Comparison of ENCODE assay signal across 10 cellular contexts in genomic region chr3:64345351-64345750, GRCh38.
DNase-seq lines count a peak whose midpoint lies in the region; ATAC-seq, FAIRE-seq and TF ChIP-seq lines count a peak whose summit lies in the region.
"Had no signal": no experiment of that assay in that cellular context is flagged by ENCODE, and none has a peak within 500 bp of the region (broad histone marks: within the 10 kb centered on the region; RNA-seq: fewer than 3 reads in every experiment).

No MANE protein-coding gene starts in this region.

- H3K27ac ChIP-seq in liver (ENCODE audit: low read depth in 1 of 2, low read length in 2 of 2) (peak overlapping the region; percentile 19 to 39), HepG2 (ENCODE audit: extremely low read length, insufficient read depth, low read length) (no peak overlapping the region), spleen (no peak overlapping the region)

- no peak overlapping the region for H3K4me2 ChIP-seq in HepG2 (ENCODE audit: low read depth, low read length)

- DNase-seq in HepG2 (ENCODE audit: low spot score): no peak
- DNase-seq in dedifferentiated amniotic fluid mesenchymal stem cell (ENCODE audit: extremely low spot score): peak; percentile 74
- DNase-seq in mesothelial cell of epicardium (ENCODE audit: low spot score in 2 of 2, unreplicated experiment in 2 of 2): no peak
- no peak for DNase-seq in spleen
- DNase-seq in NCI-H2227 (lab: John Stamatoyannopoulos, UW; ENCODE audit: unreplicated experiment): no peak
- DNase-seq: activated CD4-positive, CD25-positive, alpha-beta regulatory T cell had no signal

- TF ChIP-seq CTCF in liver (IDR thresholded peaks at IDR 0.05; ENCODE audit: low read depth, low read length, missing input control) (no peak), HepG2 (CRISPR knock-in tag; IDR thresholded peaks at IDR 0.05) (no peak), mesothelial cell of epicardium (IDR thresholded peaks at IDR 0.05; ENCODE audit: unreplicated experiment) (no peak), spleen (IDR thresholded peaks at IDR 0.05 in 8 of 11, conservative IDR thresholded peaks at IDR 0.05 in 3 of 11) (no peak)

- TF ChIP-seq EP300 in HepG2 (IDR thresholded peaks at IDR 0.05; ENCODE audit: low read depth in 2 of 2, low read length in 2 of 2) (no peak), HepG2 (CRISPR knock-in tag; IDR thresholded peaks at IDR 0.05; ENCODE audit: borderline replicate concordance) (no peak)

- POLR2A ChIA-PET in HepG2 (lab: Yijun Ruan, JAX): no interaction called here

- no peaks in the 10 kb centered on the region for H3K36me3 Mint-ChIP-seq in mesothelial cell of epicardium
- H3K36me3 Mint-ChIP-seq: activated naive CD4-positive, alpha-beta T cell treated with anti-CD3 and anti-CD28 coated beads, Interleukin-2, amount 50 U/mL, for 72 hours had no signal

- H3K4me1 ChIP-seq in liver (ENCODE audit: control insufficient read depth in 4 of 4, insufficient read depth in 4 of 4, low read length in 3 of 4) (no peaks in the 10 kb centered on the region), HepG2 (ENCODE audit: insufficient read depth, low read length) (no peaks in the 10 kb centered on the region), spleen (peaks cover 0 to 9% (median 1%) of the 10 kb centered on the region in 6 donors)

- CTCF ChIA-PET in HepG2 (lab: Yijun Ruan, JAX; ENCODE audit: low intra/inter-chr PET ratio, low total read pairs): no interaction called here

- no peaks in the 10 kb centered on the region for H3K36me3 ChIP-seq in liver (ENCODE audit: control insufficient read depth in 4 of 4, insufficient read depth in 3 of 4, low read depth in 1 of 4, low read length in 3 of 4)
- no peaks in the 10 kb centered on the region for H3K36me3 ChIP-seq in HepG2 (replicated peaks in 1 of 2; ENCODE audit: control insufficient read depth in 1 of 2, insufficient read depth in 2 of 2, low read length in 2 of 2)
- H3K36me3 ChIP-seq in spleen: no peaks in the 10 kb centered on the region

- in situ Hi-C loops in HepG2 (cut with HindIII; ENCODE audit: extremely low pct_ligation_motif_present, low pct_unique_long_range_greater_than_20kb): no loop called here

- WGBS in liver: 19% methylated on average over 2 of the region's 2 CpGs
- WGBS in HepG2 (ENCODE audit: low lambda C conversion rate): 2% methylated on average over 2 of the region's 2 CpGs
- 51 to 72% (median 61%) methylated on average over 2 of the region's 2 CpGs for WGBS in spleen, 5 donors

- no peaks in the 10 kb centered on the region for H3K9me3 ChIP-seq in liver (ENCODE audit: control insufficient read depth in 4 of 4, low read length in 3 of 4)
- H3K9me3 ChIP-seq in HepG2 (ENCODE audit: low read length): no peaks in the 10 kb centered on the region
- no peaks in the 10 kb centered on the region for H3K9me3 ChIP-seq in spleen

- ATAC-seq in HepG2: no peak
- ATAC-seq in HG03520 (IDR thresholded peaks at IDR 0.05; ENCODE audit: unreplicated experiment): no peak
- no peak for ATAC-seq in HG03025 (IDR thresholded peaks at IDR 0.05; ENCODE audit: low FRiP score, unreplicated experiment)
- ATAC-seq: activated naive CD4-positive, alpha-beta T cell treated with anti-CD3 and anti-CD28 coated beads, Interleukin-2, amount 50 U/mL, for 72 hours had no signal

- TF ChIP-seq RAD21 in liver (IDR thresholded peaks at IDR 0.05) (peak in 1 of 2 donors; percentile 14), HepG2 (CRISPR knock-in tag; IDR thresholded peaks at IDR 0.05) (no peak)

- H3K79me2 ChIP-seq in HepG2 (ENCODE audit: insufficient read depth, low read length): no peaks in the 10 kb centered on the region

- H4K20me1 ChIP-seq in HepG2 (ENCODE audit: insufficient read depth, low read length): no peaks in the 10 kb centered on the region

- no peak for FAIRE-seq in HepG2 (lab: Jason Lieb, UNC)

- no peaks in the 10 kb centered on the region for H3K27me3 Mint-ChIP-seq in mesothelial cell of epicardium (ENCODE audit: low read depth)

- no peak overlapping the region for H3K4me3 ChIP-seq in liver (ENCODE audit: low read depth in 1 of 3, low read length in 3 of 3)
- no peak overlapping the region for H3K4me3 ChIP-seq in HepG2 (replicated peaks in 1 of 3; ENCODE audit: insufficient read depth in 1 of 3, low read depth in 2 of 3, low read length in 3 of 3)
- H3K4me3 ChIP-seq in spleen: no peak overlapping the region

- H2AFZ ChIP-seq in HepG2 (ENCODE audit: low read length): no peak overlapping the region

- no peak for TF ChIP-seq POLR2A in HepG2 (IDR thresholded peaks at IDR 0.05; ENCODE audit: insufficient read depth in 1 of 2, low read depth in 2 of 2, low read length in 2 of 2)
- no peak for TF ChIP-seq POLR2A in spleen (IDR thresholded peaks at IDR 0.05)

- BruUV-seq in HepG2 (replicated peaks; lab: Mats Ljungman, UMichigan): no TSS peak

- no peak overlapping the region for H3K4me3 Mint-ChIP-seq in mesothelial cell of epicardium

- intact Hi-C loops in HepG2 (cut with micrococcal nuclease; ENCODE audit: unreplicated experiment): no loop called here
- intact Hi-C loops in spleen (cut with DNase I; ENCODE audit: low total_unique reads): no loop called here

- no peaks in the 10 kb centered on the region for H3K27me3 ChIP-seq in liver (ENCODE audit: control insufficient read depth in 4 of 4, insufficient read depth in 4 of 4, low read length in 3 of 4)
- H3K27me3 ChIP-seq in HepG2 (ENCODE audit: control insufficient read depth in 1 of 2, insufficient read depth in 2 of 2, low read length in 2 of 2): no peaks in the 10 kb centered on the region; a peak in 1 of 5 replicates
- H3K27me3 ChIP-seq in spleen (replicated peaks in 1 of 7): no peaks in the 10 kb centered on the region

- H3K27ac Mint-ChIP-seq in mesothelial cell of epicardium: peak overlapping the region; percentile 92
- H3K27ac Mint-ChIP-seq: activated naive CD4-positive, alpha-beta T cell treated with anti-CD3 and anti-CD28 coated beads, Interleukin-2, amount 50 U/mL, for 72 hours had no signal

- H3K4me1 Mint-ChIP-seq in mesothelial cell of epicardium: peaks cover 94% of the 10 kb centered on the region

- H3K9me3 Mint-ChIP-seq in mesothelial cell of epicardium: no peaks in the 10 kb centered on the region
- H3K9me3 Mint-ChIP-seq: activated naive CD4-positive, alpha-beta T cell treated with anti-CD3 and anti-CD28 coated beads, Interleukin-2, amount 50 U/mL, for 72 hours had no signal

- H3K9ac ChIP-seq in liver (ENCODE audit: low read depth in 1 of 2, low read length in 2 of 2) (no peak overlapping the region), HepG2 (ENCODE audit: insufficient read depth, low read depth, low read length) (no peak overlapping the region)

TF ChIP-seq in liver, 16 proteins besides CTCF, POLR2A, EP300 and RAD21:
- no peak for TF ChIP-seq ATF3 (IDR thresholded peaks at IDR 0.05)
- peak; percentile 10 for TF ChIP-seq SP1 (IDR thresholded peaks at IDR 0.05)

TF ChIP-seq in HepG2, 621 proteins besides CTCF, POLR2A, EP300 and RAD21:
- TF ChIP-seq ZNF639 (CRISPR knock-in tag; conservative IDR thresholded peaks at IDR 0.05) (no peak), ATRX (CRISPR knock-in tag; IDR thresholded peaks at IDR 0.05; ENCODE audit: borderline replicate concordance) (no peak), ZNF546 (CRISPR knock-in tag; conservative IDR thresholded peaks at IDR 0.05) (no peak), ZNF235 (CRISPR knock-in tag; IDR thresholded peaks at IDR 0.05; ENCODE audit: borderline replicate concordance) (no peak), FOXK1 (CRISPR knock-in tag; IDR thresholded peaks at IDR 0.05; ENCODE audit: borderline replicate concordance, low read depth) (no peak), SRF (IDR thresholded peaks at IDR 0.05; ENCODE audit: low read depth, low read length) (no peak), RCOR2 (CRISPR knock-in tag; IDR thresholded peaks at IDR 0.05) (no peak), ZNF740 (CRISPR knock-in tag; IDR thresholded peaks at IDR 0.05) (no peak), IRF2 (CRISPR knock-in tag; IDR thresholded peaks at IDR 0.05) (no peak), TARDBP (CRISPR knock-in tag; IDR thresholded peaks at IDR 0.05) (no peak), KAT2B (IDR thresholded peaks at IDR 0.05; ENCODE audit: borderline replicate concordance, low read depth, low read length) (no peak), DMTF1 (CRISPR knock-in tag; IDR thresholded peaks at IDR 0.05) (no peak)

Comparison
In these comparisons a context has a peak if more than half of its experiments do, and no peak if none do; other contexts are left out.
1. H3K27ac ChIP-seq: peak in liver (2 of 2); none in HepG2 (single experiment) and spleen (0 of 8).